Comparison of ENCODE assay signal across 8 cellular contexts in genomic region chr2:86107031-86107430, GRCh38. TPM values are rescaled to one million over a fixed set of nuclear protein-coding genes. Genes with fewer than 3 reads are reported as not detected.
DNase-seq lines count a peak whose midpoint lies in the region; ATAC-seq and TF ChIP-seq lines count a peak whose summit lies in the region.

No MANE protein-coding gene starts in this region.

- H3K9me3 Mint-ChIP-seq in CD4-positive, alpha-beta T cell, result no peaks in the 10 kb centered on the region
- H3K9me3 Mint-ChIP-seq in neural progenitor cell, result no peaks in the 10 kb centered on the region

- TF ChIP-seq CTCF in CD4-positive, alpha-beta T cell (IDR thresholded peaks at IDR 0.05), result no peak
- TF ChIP-seq CTCF in MM.1S (IDR thresholded peaks at IDR 0.05; ENCODE audit: low read length) (no peak), neural progenitor cell (IDR thresholded peaks at IDR 0.05) (no peak)

- peaks cover 17% of the 10 kb centered on the region; the same call in 1 of the 2 replicates for H3K36me3 ChIP-seq in MM.1S (replicated peaks; ENCODE audit: insufficient read depth, low read length)
- H3K36me3 ChIP-seq in duodenal mucosa (ENCODE audit: control insufficient read depth in 1 of 2, insufficient read depth in 2 of 2, low read length in 2 of 2), result peaks cover 21 to 27% of the 10 kb centered on the region in 2 donors
- H3K36me3 ChIP-seq in neural progenitor cell, result peaks cover 6% of the 10 kb centered on the region

- no peak for ATAC-seq in CD4-positive, alpha-beta T cell (ENCODE audit: poor library complexity)
- no peak for ATAC-seq in GM18861 (IDR thresholded peaks at IDR 0.05; ENCODE audit: unreplicated experiment)

- H3K4me1 Mint-ChIP-seq in CD4-positive, alpha-beta T cell (ENCODE audit: low read depth), result peaks cover 60% of the 10 kb centered on the region
- H3K4me1 Mint-ChIP-seq in neural progenitor cell, result peaks cover 20% of the 10 kb centered on the region

- H3K4me1 ChIP-seq in MM.1S (ENCODE audit: low read length) (peaks cover 31% of the 10 kb centered on the region), duodenal mucosa (ENCODE audit: control insufficient read depth in 1 of 2, insufficient read depth in 2 of 2, low read length in 2 of 2) (peaks cover 18 to 26% of the 10 kb centered on the region in 2 donors), neural progenitor cell (peaks cover 15% of the 10 kb centered on the region)

- peak overlapping the region; percentile 97 for H3K4me3 ChIP-seq in MM.1S (ENCODE audit: low read length)
- peak overlapping the region; percentile 97 to 98 for H3K4me3 ChIP-seq in duodenal mucosa (ENCODE audit: low read depth in 1 of 2, low read length in 2 of 2)
- peak overlapping the region; percentile 74 for H3K4me3 ChIP-seq in neural progenitor cell

- peaks cover 57% of the 10 kb centered on the region for H3K36me3 Mint-ChIP-seq in CD4-positive, alpha-beta T cell (ENCODE audit: low read depth)
- H3K36me3 Mint-ChIP-seq in neural progenitor cell, result peaks cover 23% of the 10 kb centered on the region

- peak overlapping the region; percentile 89 for H3K9ac ChIP-seq in MM.1S (ENCODE audit: low read length)
- peak overlapping the region; percentile 81 to 85 for H3K9ac ChIP-seq in duodenal mucosa (ENCODE audit: low read depth in 1 of 2, low read length in 2 of 2)
- H3K9ac ChIP-seq in neural progenitor cell, result peak overlapping the region; percentile 74

- H3F3A ChIP-seq in MM.1S (ENCODE audit: insufficient read depth, low read length) (peaks cover 10% of the 10 kb centered on the region), neural progenitor cell (ENCODE audit: low read depth) (no peaks in the 10 kb centered on the region)

- H2AFZ ChIP-seq in MM.1S (ENCODE audit: low read length) (no peak overlapping the region), neural progenitor cell (replicated peaks) (no peak overlapping the region)

- peaks cover 97% of the 10 kb centered on the region for H3K79me2 ChIP-seq in MM.1S (ENCODE audit: low read length)
- peaks cover 91% of the 10 kb centered on the region for H3K79me2 ChIP-seq in neural progenitor cell (ENCODE audit: low read depth)

- intact Hi-C loops in CD4-positive, alpha-beta T cell (cut with DNase I, micrococcal nuclease), result loop anchor here (2.0 to 10.0 kb wide), 6 partner anchors 70 to 1948 kb away; partner anchors contain the start of genes KDM3A (in 1 of the 2), KRCC1 (in 1 of the 2), MAT2A (in 1 of the 2) and RNF103 (in 1 of the 2)

- H3K27ac Mint-ChIP-seq in CD4-positive, alpha-beta T cell, result peak overlapping the region; percentile 95
- peak overlapping the region; percentile 9 for H3K27ac Mint-ChIP-seq in neural progenitor cell

- CTCF ChIA-PET in CD4-positive, alpha-beta T cell (lab: Charles Lee), result interaction anchor here (0.6 to 2.6 kb wide), 4 partner anchors 27 to 280 kb away, joined by 3 to 11 read pairs (median 8); partner anchors contain the start of gene ST3GAL5

- H3K27me3 ChIP-seq in CD4-positive, alpha-beta T cell (ENCODE audit: control insufficient read depth, insufficient read depth, low read length), result no peaks in the 10 kb centered on the region
- H3K27me3 ChIP-seq in MM.1S (replicated peaks; ENCODE audit: insufficient read depth, low read length) (no peaks in the 10 kb centered on the region), duodenal mucosa (ENCODE audit: control insufficient read depth in 1 of 2, insufficient read depth in 2 of 2, low read length in 2 of 2) (no peaks in the 10 kb centered on the region), neural progenitor cell (no peaks in the 10 kb centered on the region)

- no peak overlapping the region for H3K27ac ChIP-seq in CD4-positive, alpha-beta T cell (ENCODE audit: low read depth, low read length)
- H3K27ac ChIP-seq in MM.1S (ENCODE audit: low read length) (peak overlapping the region; percentile 76), duodenal mucosa (ENCODE audit: low read depth, low read length) (no peak overlapping the region), neural progenitor cell (no peak overlapping the region)

- H3K9me3 ChIP-seq in CD4-positive, alpha-beta T cell (ENCODE audit: control insufficient read depth, low read length), result no peaks in the 10 kb centered on the region
- no peaks in the 10 kb centered on the region for H3K9me3 ChIP-seq in MM.1S (replicated peaks; ENCODE audit: insufficient read depth, low read length)
- no peaks in the 10 kb centered on the region for H3K9me3 ChIP-seq in duodenal mucosa (ENCODE audit: control insufficient read depth in 1 of 2, low read length in 2 of 2)
- no peaks in the 10 kb centered on the region for H3K9me3 ChIP-seq in neural progenitor cell (ENCODE audit: low read depth)

- no peaks in the 10 kb centered on the region for H3K9me2 ChIP-seq in MM.1S (replicated peaks; ENCODE audit: insufficient read depth, low read length)

- H4K20me1 ChIP-seq in MM.1S (ENCODE audit: insufficient read depth, low read length) (peaks cover 15% of the 10 kb centered on the region), neural progenitor cell (ENCODE audit: low read depth) (peaks cover 28% of the 10 kb centered on the region)

- H3K4me3 Mint-ChIP-seq in CD4-positive, alpha-beta T cell, result peak overlapping the region; percentile 89
- H3K4me3 Mint-ChIP-seq in neural progenitor cell, result peak overlapping the region; percentile 96

- POLR2A ChIA-PET in CD4-positive, alpha-beta T cell (lab: Charles Lee), result interaction anchor here (1.0 to 2.8 kb wide), 11 partner anchors 11 to 781 kb away, joined by 3 to 43 read pairs (median 9); partner anchors contain the start of genes IMMT and KDM3A

- no peak for DNase-seq in CD4-positive, alpha-beta T cell
- DNase-seq in MM.1S, result peak; percentile 75
- no peak for DNase-seq in neural progenitor cell (ENCODE audit: low spot score)
- DNase-seq in NCI-H1048 (lab: John Stamatoyannopoulos, UW), result no peak
- no peak for DNase-seq in NCI-H2107 treated with DMSO at 0.1 percent for 48 hours (lab: John Stamatoyannopoulos, UW; ENCODE audit: unreplicated experiment)
- no peak for DNase-seq in AG20443 (ENCODE audit: low spot score)

- peak overlapping the region; percentile 80 for H3K4me2 ChIP-seq in MM.1S (ENCODE audit: low read depth, low read length)
- H3K4me2 ChIP-seq in neural progenitor cell, result peak overlapping the region; percentile 86

- no peaks in the 10 kb centered on the region for H3K27me3 Mint-ChIP-seq in CD4-positive, alpha-beta T cell
- H3K27me3 Mint-ChIP-seq in neural progenitor cell (ENCODE audit: insufficient read depth, low read depth), result no peaks in the 10 kb centered on the region

RNA-seq across cellular contexts. Expression of gene PTCD3, which starts 1.0 kb away (rescaled TPM):
- total RNA-seq in CD4-positive, alpha-beta T cell, result 100 to 1,000 TPM; 154 to 161 TPM
- total RNA-seq in neural progenitor cell (ENCODE audit: low replicate concordance), result 195 and 269 TPM in 2 replicates

RNA-seq across cellular contexts. Expression of gene POLR1A, which starts 1.3 kb away (rescaled TPM):
- total RNA-seq in CD4-positive, alpha-beta T cell, result 10 to 100 TPM; 13.1 to 13.4 TPM
- total RNA-seq in neural progenitor cell (ENCODE audit: low replicate concordance), result 23.8 and 25.4 TPM in 2 replicates
